29 cellular contexts compared by ENCODE assay signal in the genomic region with DNA sequence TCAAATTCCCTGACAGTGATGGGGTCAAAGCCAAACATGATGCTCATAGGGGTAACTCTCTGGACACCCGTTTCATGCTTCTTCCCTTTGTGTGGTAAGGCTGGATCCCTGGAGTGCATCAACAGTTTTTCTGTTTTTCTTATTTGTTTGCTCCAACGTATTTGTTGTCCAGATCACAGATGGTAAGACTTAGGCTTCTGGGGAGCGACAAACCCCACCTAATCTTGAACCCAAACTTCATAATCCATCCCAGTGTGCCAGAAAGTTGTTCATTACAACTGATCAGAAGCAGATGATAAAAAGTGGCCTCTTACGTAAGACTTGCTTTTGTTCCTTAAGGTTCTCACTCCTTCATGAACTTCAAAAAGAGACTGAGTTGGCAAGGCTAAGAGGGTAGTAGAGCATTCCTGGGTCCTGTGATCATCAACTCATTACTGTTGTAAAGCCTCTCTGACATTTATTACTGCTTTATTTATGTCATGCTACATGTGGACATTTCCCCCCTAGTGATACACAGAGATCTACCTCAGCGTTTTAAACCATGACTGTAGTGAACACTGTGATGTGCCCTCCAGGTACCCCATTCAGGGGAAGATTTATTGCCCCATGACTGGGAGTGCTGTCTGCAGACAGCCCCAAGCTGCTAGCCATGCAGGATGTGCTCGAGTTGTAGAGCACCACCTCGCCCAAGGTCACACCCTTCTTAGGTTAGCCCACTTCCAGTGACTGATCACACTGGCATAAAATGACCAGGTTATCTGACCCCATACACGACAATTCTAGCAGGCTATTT.
DNase-seq lines count a peak whose midpoint lies in the region; ATAC-seq and TF ChIP-seq lines count a peak whose summit lies in the region.
"Had no signal": no experiment of that assay in that cellular context is flagged by ENCODE, and none has a peak within 500 bp of the region (broad histone marks: within the 10 kb centered on the region; RNA-seq: fewer than 3 reads in every experiment).

No MANE protein-coding gene starts in this region.

- no peak overlapping the region; the same call in 1 of the 2 replicates for H2BK20ac ChIP-seq in IMR-90 (ENCODE audit: low read depth, low read length)

- TF ChIP-seq CTCF in IMR-90 (conservative IDR thresholded peaks at IDR 0.05; ENCODE audit: low read depth, low read length): no peak
- TF ChIP-seq CTCF in type B pancreatic cell (conservative IDR thresholded peaks at IDR 0.05): no peak
- TF ChIP-seq CTCF in body of pancreas (IDR thresholded peaks at IDR 0.05): no peak

- intact Hi-C loops in IMR-90 (cut with micrococcal nuclease) (no loop called here), body of pancreas (cut with DNase I) (no loop called here)

- H3K27me3 ChIP-seq in IMR-90 (ENCODE audit: control insufficient read depth, insufficient read depth, low read length): no peaks in the 10 kb centered on the region
- no peaks in the 10 kb centered on the region for H3K27me3 ChIP-seq in body of pancreas
- H3K27me3 ChIP-seq: adrenal gland, breast epithelium, neural progenitor cell, Peyer's patch had no signal

- peaks cover 6% of the 10 kb centered on the region for H3K9me3 Mint-ChIP-seq in type B pancreatic cell
- H3K9me3 Mint-ChIP-seq: activated CD8-positive, alpha-beta T cell treated with anti-CD3 and anti-CD28 coated beads for 36 hours; neural progenitor cell had no signal

- H3K18ac ChIP-seq in IMR-90 (ENCODE audit: low read depth, low read length): no peak overlapping the region

- dilution Hi-C loops in IMR-90 (cut with HindIII; ENCODE audit: low sequenced_read_pairs, unreplicated experiment): no loop called here

- no peak overlapping the region for H3K9ac ChIP-seq in IMR-90 (ENCODE audit: low read depth, low read length)
- H3K9ac ChIP-seq: neural progenitor cell had no signal

- in situ Hi-C loops in IMR-90 (cut with MboI; ENCODE audit: low sequenced_read_pairs): no loop called here

- H3K56ac ChIP-seq in IMR-90 (ENCODE audit: extremely low read depth, insufficient read depth, low read length): no peak overlapping the region

- no peak overlapping the region for H2AK5ac ChIP-seq in IMR-90 (ENCODE audit: low read depth, low read length)

- H3K4me2 ChIP-seq in IMR-90 (ENCODE audit: low read depth, low read length): no peak overlapping the region
- H3K4me2 ChIP-seq: neural progenitor cell, smooth muscle cell had no signal

- no peak overlapping the region for H4K8ac ChIP-seq in IMR-90 (ENCODE audit: low read depth in 2 of 2, low read length in 2 of 2)

- no peaks in the 10 kb centered on the region; the same call in 1 of the 2 replicates for H3K9me1 ChIP-seq in IMR-90 (ENCODE audit: insufficient read depth, low read length)

- ATAC-seq in IMR-90 (ENCODE audit: low read depth): no peak
- ATAC-seq in body of pancreas: no peak
- ATAC-seq: activated CD8-positive, alpha-beta T cell treated with anti-CD3 and anti-CD28 coated beads for 36 hours; effector memory CD8-positive, alpha-beta T cell; GM23338; psoas muscle; T-cell had no signal

- TF ChIP-seq RAD21 in IMR-90 (IDR thresholded peaks at IDR 0.05; ENCODE audit: low read length): no peak

- peaks cover 2% of the 10 kb centered on the region; the same call in 1 of the 2 replicates for H3K9me3 ChIP-seq in IMR-90 (ENCODE audit: control insufficient read depth, insufficient read depth, low read length)
- peaks cover 0 to 6% (median 0%) of the 10 kb centered on the region in 3 donors for H3K9me3 ChIP-seq in body of pancreas
- H3K9me3 ChIP-seq: adrenal gland, breast epithelium, Peyer's patch, psoas muscle had no signal

- H3K4me3 Mint-ChIP-seq in type B pancreatic cell: no peak overlapping the region
- H3K4me3 Mint-ChIP-seq: activated CD8-positive, alpha-beta T cell treated with anti-CD3 and anti-CD28 coated beads for 36 hours; effector memory CD8-positive, alpha-beta T cell; GM23338; neural progenitor cell; T-cell had no signal

- no peak overlapping the region for H2BK5ac ChIP-seq in IMR-90 (ENCODE audit: low read depth, low read length, poor library complexity, severe bottlenecking)

- no peaks in the 10 kb centered on the region for H3K36me3 Mint-ChIP-seq in type B pancreatic cell
- H3K36me3 Mint-ChIP-seq: CD4-positive, alpha-beta memory T cell; neural progenitor cell; T-cell had no signal

- no peaks in the 10 kb centered on the region for H4K20me1 ChIP-seq in IMR-90 (ENCODE audit: insufficient read depth, low read length)

- H3K79me1 ChIP-seq in IMR-90 (ENCODE audit: low read depth in 1 of 2, low read length in 2 of 2): no peaks in the 10 kb centered on the region

- no peak overlapping the region for H2BK120ac ChIP-seq in IMR-90 (ENCODE audit: low read depth, low read length)

- H3K27ac ChIP-seq in IMR-90 (ENCODE audit: insufficient read depth, low read length): no peak overlapping the region
- no peak overlapping the region for H3K27ac ChIP-seq in body of pancreas
- H3K27ac ChIP-seq: adrenal gland, coronary artery, neural progenitor cell, Peyer's patch, psoas muscle had no signal

- H3K4ac ChIP-seq in IMR-90 (ENCODE audit: low read depth, low read length): no peak overlapping the region

- no peak overlapping the region for H3K23ac ChIP-seq in IMR-90 (ENCODE audit: low read depth, low read length)

- DNase-seq in EH (ENCODE audit: low read depth): peak; percentile 80
- no peak for DNase-seq in IMR-90
- DNase-seq in fibroblast of gingiva (ENCODE audit: low read depth): peak; percentile 61
- no peak for DNase-seq in type B pancreatic cell (ENCODE audit: extremely low spot score, unreplicated experiment)
- DNase-seq in iPS-NIHi11 (ENCODE audit: low spot score): no peak
- DNase-seq in cerebellar nuclear complex (lab: John Stamatoyannopoulos, UW): no peak
- no peak for DNase-seq in body of pancreas
- DNase-seq: activated CD4-positive, CD25-positive, alpha-beta regulatory T cell treated with anti-CD3 and anti-CD28 coated beads, Interleukin-2, amount 50 U/mL, for 72 hours; activated CD8-positive, alpha-beta T cell treated with anti-CD3 and anti-CD28 coated beads for 36 hours; activated gamma-delta T cell; adrenal gland; CD4-positive, alpha-beta memory T cell; DMS 273 treated with DMSO at 0.1 percent for 48 hours; effector memory CD8-positive, alpha-beta T cell; glutamatergic neuron; Kasumi-1; kidney glomerular epithelial cell; NCI-H1048; NCI-H187; NCI-H526 treated with DMSO at 0.1 percent for 48 hours; Peyer's patch; psoas muscle; stimulated activated CD4-positive, alpha-beta T cell treated with anti-CD3 and anti-CD28 coated beads, Interleukin-2, amount 100 ng/mL, for 24 hours; T-cell had no signal

- no TSS peak for BruUV-seq in IMR-90 (replicated peaks; lab: Mats Ljungman, UMichigan)

- H3K4me1 ChIP-seq in IMR-90 (ENCODE audit: control insufficient read depth, insufficient read depth, low read length): peaks cover under 1% of the 10 kb centered on the region; the same call in 1 of the 2 replicates
- no peaks in the 10 kb centered on the region for H3K4me1 ChIP-seq in body of pancreas
- H3K4me1 ChIP-seq: adrenal gland, breast epithelium, neural progenitor cell, Peyer's patch, psoas muscle had no signal

- CTCF ChIA-PET in IMR-90 (lab: Yijun Ruan, JAX): interaction anchor here (0.6 kb wide), 1 partner anchor 14 kb away, joined by 3 read pairs; no protein-coding TSS in a partner anchor

- H3K27me3 Mint-ChIP-seq in type B pancreatic cell: peaks cover 4% of the 10 kb centered on the region
- H3K27me3 Mint-ChIP-seq: activated CD8-positive, alpha-beta T cell treated with anti-CD3 and anti-CD28 coated beads for 36 hours; CD4-positive, alpha-beta memory T cell; effector memory CD8-positive, alpha-beta T cell; T-cell had no signal

- no CpG with 5 or more reads among the region's 8 CpGs for WGBS in IMR-90 (ENCODE audit: extremely low coverage in 2 of 2, insufficient read length in 1 of 2), 2 experiments
- 69 to 71% methylated on average over 8 of the region's 8 CpGs for WGBS in body of pancreas, 2 donors

- no peaks in the 10 kb centered on the region for H3K4me1 Mint-ChIP-seq in type B pancreatic cell (ENCODE audit: unreplicated experiment)
- H3K4me1 Mint-ChIP-seq: neural progenitor cell had no signal

- POLR2A ChIA-PET in IMR-90 (lab: Charles Lee; ENCODE audit: unreplicated experiment): no interaction called here

- no peak overlapping the region for H2AFZ ChIP-seq in IMR-90 (replicated peaks; ENCODE audit: low read length, poor library complexity)
- H2AFZ ChIP-seq: GM23338, neural progenitor cell had no signal

- H3K27ac Mint-ChIP-seq in type B pancreatic cell: peak overlapping the region; percentile 54
- H3K27ac Mint-ChIP-seq: activated CD8-positive, alpha-beta T cell treated with anti-CD3 and anti-CD28 coated beads for 36 hours; effector memory CD8-positive, alpha-beta T cell; GM23338; neural progenitor cell; T-cell had no signal

- H3K14ac ChIP-seq in IMR-90 (replicated peaks; ENCODE audit: low read depth, low read length): no peak overlapping the region

- H2AK9ac ChIP-seq in IMR-90 (replicated peaks; ENCODE audit: low read depth, low read length, poor library complexity): no peak overlapping the region

- TF ChIP-seq POLR2A in IMR-90 (IDR thresholded peaks at IDR 0.05; ENCODE audit: low read depth, low read length) (no peak), body of pancreas (IDR thresholded peaks at IDR 0.05) (no peak)

- H3K36me3 ChIP-seq in IMR-90 (ENCODE audit: control insufficient read depth, insufficient read depth, low read length) (no peaks in the 10 kb centered on the region), body of pancreas (replicated peaks in 1 of 2; ENCODE audit: insufficient read depth in 1 of 2, low read depth in 2 of 2) (no peaks in the 10 kb centered on the region)
- H3K36me3 ChIP-seq: adrenal gland, breast epithelium, neural progenitor cell, Peyer's patch had no signal

- no peak overlapping the region for H4K5ac ChIP-seq in IMR-90 (ENCODE audit: low read depth, low read length)

- H2BK15ac ChIP-seq in IMR-90 (ENCODE audit: low read depth, low read length): no peak overlapping the region

- H3K4me3 ChIP-seq in IMR-90 (ENCODE audit: insufficient read depth, low read depth, low read length): no peak overlapping the region
- no peak overlapping the region for H3K4me3 ChIP-seq in body of pancreas
- H3K4me3 ChIP-seq: adrenal gland, breast epithelium, coronary artery, GM23338, neural progenitor cell, Peyer's patch, psoas muscle, smooth muscle cell had no signal

- no peak overlapping the region for H4K91ac ChIP-seq in IMR-90 (ENCODE audit: insufficient read depth, low read depth, low read length)

TF ChIP-seq in IMR-90, 13 proteins besides CTCF, POLR2A, EP300 and RAD21:
- TF ChIP-seq CEBPB (IDR thresholded peaks at IDR 0.05; ENCODE audit: low read depth, low read length) (peak; percentile 53), FOS (IDR thresholded peaks at IDR 0.05; ENCODE audit: low read depth, low read length) (no peak)

Comparison
In these comparisons a context has a peak if more than half of its experiments do, and no peak if none do; other contexts are left out.
1. DNase-seq: peak in EH (single experiment) and fibroblast of gingiva (single experiment); none in IMR-90 (single experiment), type B pancreatic cell (single experiment), iPS-NIHi11 (single experiment), cerebellar nuclear complex (0 of 2) and body of pancreas (0 of 4).